26 cellular contexts compared by ENCODE assay signal in the genomic region with DNA sequence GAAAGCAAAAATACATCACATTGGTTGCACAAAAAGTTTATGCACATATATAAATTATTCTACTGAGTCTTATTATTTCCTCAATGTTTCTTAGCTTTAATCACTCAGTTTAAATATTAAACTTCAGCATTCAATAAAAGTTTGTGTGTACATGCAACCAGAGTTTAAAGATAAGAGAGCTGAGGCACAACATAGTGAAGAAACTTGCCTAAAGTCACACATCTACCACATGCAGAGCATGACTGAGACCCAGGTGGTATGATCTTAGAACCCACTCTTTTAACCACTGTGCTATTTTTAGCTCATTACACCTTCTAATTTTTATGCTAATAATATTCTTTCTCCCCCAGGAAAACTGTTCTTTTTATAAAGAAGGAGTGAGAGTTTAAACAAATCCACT.
A peak's percentile ranks its signal among the peaks of the same experiment; 100 is the strongest.
DNase-seq lines count a peak whose midpoint lies in the region; ATAC-seq, FAIRE-seq and TF ChIP-seq lines count a peak whose summit lies in the region.
"Had no signal": no experiment of that assay in that cellular context is flagged by ENCODE, and none has a peak within 500 bp of the region (broad histone marks: within the 10 kb centered on the region; RNA-seq: fewer than 3 reads in every experiment).

No MANE protein-coding gene starts in this region.

- H3K27ac ChIP-seq in right lobe of liver, result peak overlapping the region in 2 of 3 donors; percentile 23 to 31
- H3K27ac ChIP-seq in HepG2 (ENCODE audit: extremely low read length, insufficient read depth, low read length), result no peak overlapping the region
- H3K27ac ChIP-seq: 22Rv1; A549; BLaER1 treated with 17β-estradiol and CSF1 and Interleukin-3, amounts not matched to agents 10 nM and 100 nM had no signal

- H4K20me1 ChIP-seq in HepG2 (ENCODE audit: insufficient read depth, low read length), result no peaks in the 10 kb centered on the region
- H4K20me1 ChIP-seq: BLaER1 treated with 17β-estradiol and CSF1 and Interleukin-3, amounts not matched to agents 10 nM and 100 nM had no signal

- in situ Hi-C loops in HepG2 (cut with HindIII; ENCODE audit: extremely low pct_ligation_motif_present, low pct_unique_long_range_greater_than_20kb), result no loop called here

- no peak for TF ChIP-seq CTCF in right lobe of liver (IDR thresholded peaks at IDR 0.05)
- no peak for TF ChIP-seq CTCF in HepG2 (CRISPR knock-in tag; IDR thresholded peaks at IDR 0.05)

- H3K36me3 ChIP-seq in right lobe of liver (no peaks in the 10 kb centered on the region), HepG2 (replicated peaks in 1 of 2; ENCODE audit: control insufficient read depth in 1 of 2, insufficient read depth in 2 of 2, low read length in 2 of 2) (no peaks in the 10 kb centered on the region)
- H3K36me3 ChIP-seq: BE2C; BLaER1 treated with 17β-estradiol and CSF1 and Interleukin-3, amounts not matched to agents 10 nM and 100 nM; HAP-1 had no signal

- intact Hi-C loops in right lobe of liver (cut with DNase I) (no loop called here), HepG2 (cut with micrococcal nuclease; ENCODE audit: unreplicated experiment) (no loop called here), left colon (cut with DNase I, micrococcal nuclease) (no loop called here)
- intact Hi-C loops in activated T-helper 1 cell treated with anti-CD3 and anti-CD28 coated beads, Interleukin-12 subunit alpha, Interleukin-12 subunit beta, Interleukin-2, Interleukin-4 antibody, amounts not matched to agents 30 ng/mL and 10 ng/mL and 1 ng/mL, durations not matched to agents 14 hours and 24 hours and 36 hours (cut with micrococcal nuclease), result no loop called here

- H2AFZ ChIP-seq in HepG2 (ENCODE audit: low read length), result no peak overlapping the region

- TF ChIP-seq RAD21 in HepG2 (CRISPR knock-in tag; IDR thresholded peaks at IDR 0.05), result no peak

- CTCF ChIA-PET in HepG2 (lab: Yijun Ruan, JAX; ENCODE audit: low intra/inter-chr PET ratio, low total read pairs), result no interaction called here

- DNase-seq in right lobe of liver, result no peak
- DNase-seq in HepG2 (ENCODE audit: low spot score), result no peak
- no peak for DNase-seq in left colon
- DNase-seq in mucosa of gallbladder (ENCODE audit: low spot score), result peak; percentile 30
- no peak for DNase-seq in activated T-helper 1 cell treated with anti-CD3 and anti-CD28 coated beads, Interleukin-12 subunit alpha, Interleukin-12 subunit beta, Interleukin-2, Interleukin-4 antibody, amounts not matched to agents 30 ng/mL and 10 ng/mL and 1 ng/mL, durations not matched to agents 14 hours and 24 hours and 36 hours (ENCODE audit: low spot score)
- DNase-seq in 8988T, result no peak
- no peak for DNase-seq in Kasumi-1 (lab: John Stamatoyannopoulos, UW)
- DNase-seq: ACHN; AML-193; BE2C; CD4-positive, alpha-beta T cell; CD8-positive, alpha-beta memory T cell; DMS 273 treated with DMSO at 0.1 percent for 48 hours; DMS79; EL; GDM1; GOT3 had no signal

- H3K9me3 Mint-ChIP-seq in activated T-helper 1 cell treated with anti-CD3 and anti-CD28 coated beads, Interleukin-12 subunit alpha, Interleukin-12 subunit beta, Interleukin-2, Interleukin-4 antibody, amounts not matched to agents 30 ng/mL and 10 ng/mL and 1 ng/mL, durations not matched to agents 14 hours and 24 hours and 36 hours, result no peaks in the 10 kb centered on the region
- H3K9me3 Mint-ChIP-seq: CD4-positive, alpha-beta T cell; CD8-positive, alpha-beta memory T cell had no signal

- H3K4me1 ChIP-seq in right lobe of liver, result peaks cover 0 to 18% (median 8%) of the 10 kb centered on the region in 4 donors
- H3K4me1 ChIP-seq in HepG2 (ENCODE audit: insufficient read depth, low read length), result peaks cover 7% of the 10 kb centered on the region
- H3K4me1 ChIP-seq: A549, BE2C, HAP-1 had no signal

- no peak for TF ChIP-seq POLR2A in right lobe of liver (IDR thresholded peaks at IDR 0.05)
- no peak for TF ChIP-seq POLR2A in HepG2 (IDR thresholded peaks at IDR 0.05; ENCODE audit: insufficient read depth in 1 of 2, low read depth in 2 of 2, low read length in 2 of 2)

- H3K27me3 Mint-ChIP-seq in activated T-helper 1 cell treated with anti-CD3 and anti-CD28 coated beads, Interleukin-12 subunit alpha, Interleukin-12 subunit beta, Interleukin-2, Interleukin-4 antibody, amounts not matched to agents 30 ng/mL and 10 ng/mL and 1 ng/mL, durations not matched to agents 14 hours and 24 hours and 36 hours (ENCODE audit: insufficient read depth), result no peaks in the 10 kb centered on the region
- H3K27me3 Mint-ChIP-seq: CD4-positive, alpha-beta T cell had no signal

- no peak overlapping the region for H3K27ac Mint-ChIP-seq in activated T-helper 1 cell treated with anti-CD3 and anti-CD28 coated beads, Interleukin-12 subunit alpha, Interleukin-12 subunit beta, Interleukin-2, Interleukin-4 antibody, amounts not matched to agents 30 ng/mL and 10 ng/mL and 1 ng/mL, durations not matched to agents 14 hours and 24 hours and 36 hours
- H3K27ac Mint-ChIP-seq: CD14-positive monocyte; CD4-positive, alpha-beta T cell; CD8-positive, alpha-beta memory T cell had no signal

- TF ChIP-seq EP300 in HepG2 (IDR thresholded peaks at IDR 0.05; ENCODE audit: low read depth in 2 of 2, low read length in 2 of 2), result no peak
- TF ChIP-seq EP300 in HepG2 (CRISPR knock-in tag; IDR thresholded peaks at IDR 0.05; ENCODE audit: borderline replicate concordance), result no peak

- H3K4me1 Mint-ChIP-seq in activated T-helper 1 cell treated with anti-CD3 and anti-CD28 coated beads, Interleukin-12 subunit alpha, Interleukin-12 subunit beta, Interleukin-2, Interleukin-4 antibody, amounts not matched to agents 30 ng/mL and 10 ng/mL and 1 ng/mL, durations not matched to agents 14 hours and 24 hours and 36 hours (ENCODE audit: low read depth), result no peaks in the 10 kb centered on the region
- H3K4me1 Mint-ChIP-seq: CD14-positive monocyte; CD8-positive, alpha-beta memory T cell had no signal

- FAIRE-seq in HepG2 (lab: Jason Lieb, UNC), result no peak
- FAIRE-seq: A549, D721Med, GM12878, GM19239, H54 had no signal

- H3K36me3 Mint-ChIP-seq in activated T-helper 1 cell treated with anti-CD3 and anti-CD28 coated beads, Interleukin-12 subunit alpha, Interleukin-12 subunit beta, Interleukin-2, Interleukin-4 antibody, amounts not matched to agents 30 ng/mL and 10 ng/mL and 1 ng/mL, durations not matched to agents 14 hours and 24 hours and 36 hours (ENCODE audit: low read depth), result no peaks in the 10 kb centered on the region
- H3K36me3 Mint-ChIP-seq: CD14-positive monocyte; CD8-positive, alpha-beta memory T cell had no signal

- BruUV-seq in HepG2 (replicated peaks; lab: Mats Ljungman, UMichigan), result no TSS peak

- H3K9me3 ChIP-seq in right lobe of liver (no peaks in the 10 kb centered on the region), HepG2 (ENCODE audit: low read length) (no peaks in the 10 kb centered on the region)
- H3K9me3 ChIP-seq: A549; BE2C; BLaER1 treated with 17β-estradiol and CSF1 and Interleukin-3, amounts not matched to agents 10 nM and 100 nM; HAP-1 had no signal

- no peaks in the 10 kb centered on the region for H3K27me3 ChIP-seq in right lobe of liver
- H3K27me3 ChIP-seq in HepG2 (ENCODE audit: control insufficient read depth in 1 of 2, insufficient read depth in 2 of 2, low read length in 2 of 2), result peaks cover 0 to 2% of the 10 kb centered on the region in 2 experiments; a peak in 1 of 5 replicates
- H3K27me3 ChIP-seq: BE2C; BLaER1 treated with 17β-estradiol and CSF1 and Interleukin-3, amounts not matched to agents 10 nM and 100 nM had no signal

- no peak overlapping the region for H3K9ac ChIP-seq in HepG2 (ENCODE audit: insufficient read depth, low read depth, low read length)
- H3K9ac ChIP-seq: BLaER1 treated with 17β-estradiol and CSF1 and Interleukin-3, amounts not matched to agents 10 nM and 100 nM had no signal

- H3K4me3 ChIP-seq in right lobe of liver (no peak overlapping the region), HepG2 (replicated peaks in 1 of 3; ENCODE audit: insufficient read depth in 1 of 3, low read depth in 2 of 3, low read length in 3 of 3) (no peak overlapping the region)
- H3K4me3 ChIP-seq: A549; BLaER1 treated with 17β-estradiol and CSF1 and Interleukin-3, amounts not matched to agents 10 nM and 100 nM; GM12878; HAP-1 had no signal

- H3K79me2 ChIP-seq in HepG2 (ENCODE audit: insufficient read depth, low read length), result no peaks in the 10 kb centered on the region

- peak; percentile 68 to 78 (median 72) for ATAC-seq in right lobe of liver
- ATAC-seq in HepG2, result no peak
- ATAC-seq in left colon, result peak; percentile 62
- ATAC-seq: A549, GM12878 had no signal

- POLR2A ChIA-PET in HepG2 (lab: Yijun Ruan, JAX), result no interaction called here

- no peak overlapping the region for H3K4me2 ChIP-seq in HepG2 (ENCODE audit: low read depth, low read length)
- H3K4me2 ChIP-seq: A549; BLaER1 treated with 17β-estradiol and CSF1 and Interleukin-3, amounts not matched to agents 10 nM and 100 nM had no signal

- H3K4me3 Mint-ChIP-seq in activated T-helper 1 cell treated with anti-CD3 and anti-CD28 coated beads, Interleukin-12 subunit alpha, Interleukin-12 subunit beta, Interleukin-2, Interleukin-4 antibody, amounts not matched to agents 30 ng/mL and 10 ng/mL and 1 ng/mL, durations not matched to agents 14 hours and 24 hours and 36 hours, result no peak overlapping the region
- H3K4me3 Mint-ChIP-seq: CD14-positive monocyte; CD4-positive, alpha-beta T cell; CD8-positive, alpha-beta memory T cell had no signal

TF ChIP-seq in HepG2, 621 proteins besides CTCF, POLR2A, EP300 and RAD21:
- TF ChIP-seq ZNF335 (CRISPR knock-in tag; IDR thresholded peaks at IDR 0.05), result no peak
- no peak for TF ChIP-seq MIER3 (CRISPR knock-in tag; IDR thresholded peaks at IDR 0.05; ENCODE audit: borderline replicate concordance)
- no peak for TF ChIP-seq CHD4 (IDR thresholded peaks at IDR 0.05; ENCODE audit: borderline replicate concordance, low read length)
- no peak for TF ChIP-seq ZNF709 (CRISPR knock-in tag; IDR thresholded peaks at IDR 0.05)
- no peak for TF ChIP-seq TEAD3 (CRISPR knock-in tag; optimal IDR thresholded peaks at IDR 0.05; ENCODE audit: borderline replicate concordance)
